Comparison of ENCODE assay signal across 22 cellular contexts in genomic region chr11:31092638-31093037, GRCh38.
"Had no signal": no experiment of that assay in that cellular context is flagged by ENCODE, and none has a peak within 500 bp of the region (broad histone marks: within the 10 kb centered on the region; RNA-seq: fewer than 3 reads in every experiment).

No MANE protein-coding gene starts in this region.

- DNase-seq: colonic mucosa; cortex of kidney; dermis blood vessel endothelial cell; dorsolateral prefrontal cortex; effector CD4-positive, alpha-beta T cell; effector CD8-positive, alpha-beta T cell; effector memory CD4-positive, alpha-beta T cell; effector memory CD8-positive, alpha-beta T cell; endodermal cell; erythroblast; esophagus squamous epithelium; foreskin fibroblast; foreskin keratinocyte; foreskin melanocyte; gastrocnemius medialis; glutamatergic neuron; head of caudate nucleus; heart left ventricle; heart right ventricle had no signal

- ATAC-seq: effector memory CD8-positive, alpha-beta T cell; esophagus mucosa; foreskin keratinocyte; gastrocnemius medialis; gastroesophageal sphincter; heart left ventricle; heart right ventricle had no signal

- H3K27me3 Mint-ChIP-seq: dendritic cell treated with granulocyte-macrophage colony-stimulating factor and Interleukin-4, amounts not matched to agents 40 ng/mL and 50 ng/mL, for 4 days; effector memory CD8-positive, alpha-beta T cell had no signal

- H3K4me3 Mint-ChIP-seq: dendritic cell treated with granulocyte-macrophage colony-stimulating factor and Interleukin-4, amounts not matched to agents 40 ng/mL and 50 ng/mL, for 4 days; effector memory CD8-positive, alpha-beta T cell; endodermal cell had no signal

- H3K4me1 Mint-ChIP-seq: endodermal cell had no signal

- H3K27ac Mint-ChIP-seq: dendritic cell treated with granulocyte-macrophage colony-stimulating factor and Interleukin-4, amounts not matched to agents 40 ng/mL and 50 ng/mL, for 4 days; effector memory CD8-positive, alpha-beta T cell; endodermal cell had no signal
